In genomic region chr15:79265987-79266579, GRCh38 we compare ENCODE assay signal across 15 cellular contexts. TPM values are rescaled to one million over a fixed set of nuclear protein-coding genes. Genes with fewer than 3 reads are reported as not detected.
"Had no signal": no experiment of that assay in that cellular context is flagged by ENCODE, and none has a peak within 500 bp of the region (broad histone marks: within the 10 kb centered on the region; RNA-seq: fewer than 3 reads in every experiment).

No MANE protein-coding gene starts in this region.

- H3K9me3 ChIP-seq: gastrocnemius medialis, stomach, thoracic aorta, upper lobe of right lung had no signal

- H3K36me3 ChIP-seq: gastrocnemius medialis, stomach, thoracic aorta, upper lobe of right lung had no signal

- H3K4me1 ChIP-seq: gastrocnemius medialis, stomach, upper lobe of right lung had no signal

- ATAC-seq: gastrocnemius medialis, upper lobe of right lung had no signal

- DNase-seq: activated CD4-positive, alpha-beta T cell treated with anti-CD3 and anti-CD28 coated beads, Interleukin-2, amount 50 U/mL, for 48 hours; central memory CD4-positive, alpha-beta T cell; effector CD8-positive, alpha-beta T cell; gastrocnemius medialis; head of caudate nucleus; stomach; SW 1271; upper lobe of right lung had no signal

- H3K4me3 ChIP-seq: gastrocnemius medialis, lung, skin epidermis, stomach, thoracic aorta, upper lobe of right lung had no signal

- H3K27ac ChIP-seq: gastrocnemius medialis, skin epidermis, stomach, upper lobe of right lung had no signal

- H3K27me3 ChIP-seq: gastrocnemius medialis had no signal

RNA-seq across cellular contexts. Expression of gene ANKRD34C, which starts 16.4 kb away (rescaled TPM):
- total RNA-seq: activated T-helper 1 cell treated with anti-CD3 and anti-CD28 coated beads, Interleukin-12 subunit alpha, Interleukin-12 subunit beta, Interleukin-2, Interleukin-4 antibody, amounts not matched to agents 30 ng/mL and 10 ng/mL and 1 ng/mL, durations not matched to agents 14 hours and 24 hours and 36 hours; esophagus mucosa; gastrocnemius medialis; omental fat pad; progenitor cell of endocrine pancreas; stomach; thoracic aorta; upper lobe of right lung had no signal
- polyA plus RNA-seq: stomach had no signal
